ENCODE assay signal across 10 cellular contexts in the genomic region with DNA sequence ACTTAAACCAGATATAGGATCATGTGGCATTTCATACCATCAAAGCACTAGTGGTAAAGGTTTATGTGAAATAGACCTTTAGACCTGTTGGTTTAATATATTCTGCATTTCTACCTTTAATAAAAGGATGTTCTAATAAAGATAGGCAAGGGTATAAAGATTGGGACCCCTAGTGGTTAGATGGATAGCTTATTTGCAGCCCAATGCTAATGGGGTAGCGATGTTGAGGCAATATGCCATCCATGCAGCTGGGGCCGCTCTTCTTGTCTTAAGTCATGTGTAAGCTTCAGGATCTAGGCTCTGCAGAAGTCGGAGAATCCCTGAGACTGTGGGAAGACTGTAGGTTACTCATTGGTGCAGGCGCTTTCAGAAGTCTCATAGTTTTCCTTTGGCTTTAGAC.
A peak's percentile ranks its signal among the peaks of the same experiment; 100 is the strongest.
DNase-seq lines count a peak whose midpoint lies in the region; ATAC-seq and TF ChIP-seq lines count a peak whose summit lies in the region.
"Had no signal": no experiment of that assay in that cellular context is flagged by ENCODE, and none has a peak within 500 bp of the region (broad histone marks: within the 10 kb centered on the region; RNA-seq: fewer than 3 reads in every experiment).

No MANE protein-coding gene starts in this region.

- in situ Hi-C loops in astrocyte of the spinal cord (cut with HindIII; ENCODE audit: low sequenced_read_pairs): no loop called here

- peak; percentile 27 for TF ChIP-seq CTCF in astrocyte of the spinal cord (IDR thresholded peaks at IDR 0.05; ENCODE audit: low read depth, low read length)
- TF ChIP-seq CTCF in neural crest cell (conservative IDR thresholded peaks at IDR 0.05): peak; percentile 51

- no peak overlapping the region for H3K27ac ChIP-seq in Karpas-422 (ENCODE audit: low read length)
- H3K27ac ChIP-seq: body of pancreas had no signal

- peaks cover 2% of the 10 kb centered on the region for H3K4me1 ChIP-seq in Karpas-422 (ENCODE audit: low read length)
- H3K4me1 ChIP-seq: body of pancreas had no signal

- no peaks in the 10 kb centered on the region for H3K27me3 ChIP-seq in Karpas-422 (ENCODE audit: low read length)
- H3K27me3 ChIP-seq: body of pancreas had no signal

- no peak overlapping the region for H2AFZ ChIP-seq in Karpas-422 (ENCODE audit: low read length)

- no peaks in the 10 kb centered on the region for H3K79me2 ChIP-seq in Karpas-422 (ENCODE audit: low read length)

- H3K9me3 Mint-ChIP-seq in neural crest cell: peaks cover 6% of the 10 kb centered on the region
- H3K9me3 Mint-ChIP-seq: memory B cell had no signal

- no peak overlapping the region for H3K4me3 Mint-ChIP-seq in neural crest cell
- H3K4me3 Mint-ChIP-seq: memory B cell had no signal

- no peak overlapping the region for H3K9ac ChIP-seq in Karpas-422 (ENCODE audit: low read length)

- no peak overlapping the region for H3K27ac Mint-ChIP-seq in neural crest cell (ENCODE audit: unreplicated experiment)
- H3K27ac Mint-ChIP-seq: memory B cell had no signal

- H3K4me1 Mint-ChIP-seq in neural crest cell: no peaks in the 10 kb centered on the region
- H3K4me1 Mint-ChIP-seq: memory B cell had no signal

- H3K9me2 ChIP-seq in Karpas-422 (replicated peaks; ENCODE audit: insufficient read depth, low read length): no peaks in the 10 kb centered on the region

- peaks cover 3% of the 10 kb centered on the region for H3K27me3 Mint-ChIP-seq in neural crest cell (ENCODE audit: low read depth)

- H3K4me3 ChIP-seq in Karpas-422 (ENCODE audit: low read length) (no peak overlapping the region), astrocyte of the spinal cord (ENCODE audit: low read depth, low read length) (no peak overlapping the region)
- H3K4me3 ChIP-seq: body of pancreas had no signal

- no peak overlapping the region for H3K4me2 ChIP-seq in Karpas-422 (ENCODE audit: low read depth, low read length, poor library complexity, severe bottlenecking)

- no peaks in the 10 kb centered on the region for H4K20me1 ChIP-seq in Karpas-422 (ENCODE audit: insufficient read depth, low read depth, low read length)

- H3K9me3 ChIP-seq in Karpas-422 (ENCODE audit: low read length): no peaks in the 10 kb centered on the region
- H3K9me3 ChIP-seq: body of pancreas had no signal

- DNase-seq in ELR (ENCODE audit: low read depth) (peak; percentile 12), Karpas-422 (peak; percentile 76), astrocyte of the spinal cord (ENCODE audit: low read depth, low spot score) (no peak), neural crest cell (ENCODE audit: low read depth, low spot score) (no peak), C1 segment of cervical spinal cord (lab: John Stamatoyannopoulos, UW) (no peak), NCI-H2227 (lab: John Stamatoyannopoulos, UW; ENCODE audit: unreplicated experiment) (no peak)
- DNase-seq: body of pancreas, IMR-90 had no signal

- no peak for ATAC-seq in HG03469 (IDR thresholded peaks at IDR 0.05; ENCODE audit: unreplicated experiment)
- ATAC-seq: body of pancreas had no signal

- no peaks in the 10 kb centered on the region for H3K36me3 Mint-ChIP-seq in neural crest cell (ENCODE audit: low read depth)
- H3K36me3 Mint-ChIP-seq: memory B cell had no signal

- no peaks in the 10 kb centered on the region for H3K36me3 ChIP-seq in Karpas-422 (ENCODE audit: insufficient read depth, low read length)

Comparison
In these comparisons a context has a peak if more than half of its experiments do, and no peak if none do; other contexts are left out.
1. DNase-seq: peak in ELR (single experiment) and Karpas-422 (single experiment); none in astrocyte of the spinal cord (single experiment), neural crest cell (single experiment), C1 segment of cervical spinal cord (0 of 14) and NCI-H2227 (single experiment).